ENCODE assay signal across 1 cellular context in genomic region chr6:47102331-47102730, GRCh38.
TF ChIP-seq lines count a peak whose summit lies in the region.

No MANE protein-coding gene starts in this region.

TF ChIP-seq in GM23338, 12 proteins besides CTCF, POLR2A, EP300 and RAD21 (continued from another document):
- TF ChIP-seq STAT1 (IDR thresholded peaks at IDR 0.05; ENCODE audit: unreplicated experiment): no peak
- TF ChIP-seq, protein P1, sequence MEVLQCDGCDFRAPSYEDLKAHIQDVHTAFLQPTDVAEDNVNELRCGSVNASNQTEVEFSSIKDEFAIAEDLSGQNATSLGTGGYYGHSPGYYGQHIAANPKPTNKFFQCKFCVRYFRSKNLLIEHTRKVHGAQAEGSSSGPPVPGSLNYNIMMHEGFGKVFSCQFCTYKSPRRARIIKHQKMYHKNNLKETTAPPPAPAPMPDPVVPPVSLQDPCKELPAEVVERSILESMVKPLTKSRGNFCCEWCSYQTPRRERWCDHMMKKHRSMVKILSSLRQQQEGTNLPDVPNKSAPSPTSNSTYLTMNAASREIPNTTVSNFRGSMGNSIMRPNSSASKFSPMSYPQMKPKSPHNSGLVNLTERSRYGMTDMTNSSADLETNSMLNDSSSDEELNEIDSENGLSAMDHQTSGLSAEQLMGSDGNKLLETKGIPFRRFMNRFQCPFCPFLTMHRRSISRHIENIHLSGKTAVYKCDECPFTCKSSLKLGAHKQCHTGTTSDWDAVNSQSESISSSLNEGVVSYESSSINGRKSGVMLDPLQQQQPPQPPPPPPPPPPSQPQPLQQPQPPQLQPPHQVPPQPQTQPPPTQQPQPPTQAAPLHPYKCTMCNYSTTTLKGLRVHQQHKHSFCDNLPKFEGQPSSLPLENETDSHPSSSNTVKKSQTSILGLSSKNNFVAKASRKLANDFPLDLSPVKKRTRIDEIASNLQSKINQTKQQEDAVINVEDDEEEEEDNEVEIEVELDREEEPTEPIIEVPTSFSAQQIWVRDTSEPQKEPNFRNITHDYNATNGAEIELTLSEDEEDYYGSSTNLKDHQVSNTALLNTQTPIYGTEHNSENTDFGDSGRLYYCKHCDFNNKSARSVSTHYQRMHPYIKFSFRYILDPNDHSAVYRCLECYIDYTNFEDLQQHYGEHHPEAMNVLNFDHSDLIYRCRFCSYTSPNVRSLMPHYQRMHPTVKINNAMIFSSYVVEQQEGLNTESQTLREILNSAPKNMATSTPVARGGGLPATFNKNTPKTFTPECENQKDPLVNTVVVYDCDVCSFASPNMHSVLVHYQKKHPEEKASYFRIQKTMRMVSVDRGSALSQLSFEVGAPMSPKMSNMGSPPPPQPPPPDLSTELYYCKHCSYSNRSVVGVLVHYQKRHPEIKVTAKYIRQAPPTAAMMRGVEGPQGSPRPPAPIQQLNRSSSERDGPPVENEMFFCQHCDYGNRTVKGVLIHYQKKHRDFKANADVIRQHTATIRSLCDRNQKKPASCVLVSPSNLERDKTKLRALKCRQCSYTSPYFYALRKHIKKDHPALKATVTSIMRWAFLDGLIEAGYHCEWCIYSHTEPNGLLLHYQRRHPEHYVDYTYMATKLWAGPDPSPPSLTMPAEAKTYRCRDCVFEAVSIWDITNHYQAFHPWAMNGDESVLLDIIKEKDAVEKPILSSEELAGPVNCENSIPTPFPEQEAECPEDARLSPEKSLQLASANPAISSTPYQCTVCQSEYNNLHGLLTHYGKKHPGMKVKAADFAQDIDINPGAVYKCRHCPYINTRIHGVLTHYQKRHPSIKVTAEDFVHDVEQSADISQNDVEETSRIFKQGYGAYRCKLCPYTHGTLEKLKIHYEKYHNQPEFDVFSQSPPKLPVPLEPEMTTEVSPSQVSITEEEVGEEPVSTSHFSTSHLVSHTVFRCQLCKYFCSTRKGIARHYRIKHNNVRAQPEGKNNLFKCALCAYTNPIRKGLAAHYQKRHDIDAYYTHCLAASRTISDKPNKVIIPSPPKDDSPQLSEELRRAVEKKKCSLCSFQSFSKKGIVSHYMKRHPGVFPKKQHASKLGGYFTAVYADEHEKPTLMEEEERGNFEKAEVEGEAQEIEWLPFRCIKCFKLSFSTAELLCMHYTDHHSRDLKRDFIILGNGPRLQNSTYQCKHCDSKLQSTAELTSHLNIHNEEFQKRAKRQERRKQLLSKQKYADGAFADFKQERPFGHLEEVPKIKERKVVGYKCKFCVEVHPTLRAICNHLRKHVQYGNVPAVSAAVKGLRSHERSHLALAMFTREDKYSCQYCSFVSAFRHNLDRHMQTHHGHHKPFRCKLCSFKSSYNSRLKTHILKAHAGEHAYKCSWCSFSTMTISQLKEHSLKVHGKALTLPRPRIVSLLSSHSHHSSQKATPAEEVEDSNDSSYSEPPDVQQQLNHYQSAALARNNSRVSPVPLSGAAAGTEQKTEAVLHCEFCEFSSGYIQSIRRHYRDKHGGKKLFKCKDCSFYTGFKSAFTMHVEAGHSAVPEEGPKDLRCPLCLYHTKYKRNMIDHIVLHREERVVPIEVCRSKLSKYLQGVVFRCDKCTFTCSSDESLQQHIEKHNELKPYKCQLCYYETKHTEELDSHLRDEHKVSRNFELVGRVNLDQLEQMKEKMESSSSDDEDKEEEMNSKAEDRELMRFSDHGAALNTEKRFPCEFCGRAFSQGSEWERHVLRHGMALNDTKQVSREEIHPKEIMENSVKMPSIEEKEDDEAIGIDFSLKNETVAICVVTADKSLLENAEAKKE (CRISPR knock-in tag; IDR thresholded peaks at IDR 0.05): no peak
- TF ChIP-seq NANOG (IDR thresholded peaks at IDR 0.05; ENCODE audit: borderline replicate concordance): no peak
- TF ChIP-seq ZNF331 (CRISPR knock-in tag; IDR thresholded peaks at IDR 0.05; ENCODE audit: low read depth): no peak
- TF ChIP-seq POLR2AphosphoS5 (IDR thresholded peaks at IDR 0.05; ENCODE audit: low read depth): no peak
- TF ChIP-seq EZH2phosphoT487 (IDR thresholded peaks at IDR 0.05; ENCODE audit: unreplicated experiment): no peak
